2 cellular contexts compared by ENCODE assay signal in the genomic region with DNA sequence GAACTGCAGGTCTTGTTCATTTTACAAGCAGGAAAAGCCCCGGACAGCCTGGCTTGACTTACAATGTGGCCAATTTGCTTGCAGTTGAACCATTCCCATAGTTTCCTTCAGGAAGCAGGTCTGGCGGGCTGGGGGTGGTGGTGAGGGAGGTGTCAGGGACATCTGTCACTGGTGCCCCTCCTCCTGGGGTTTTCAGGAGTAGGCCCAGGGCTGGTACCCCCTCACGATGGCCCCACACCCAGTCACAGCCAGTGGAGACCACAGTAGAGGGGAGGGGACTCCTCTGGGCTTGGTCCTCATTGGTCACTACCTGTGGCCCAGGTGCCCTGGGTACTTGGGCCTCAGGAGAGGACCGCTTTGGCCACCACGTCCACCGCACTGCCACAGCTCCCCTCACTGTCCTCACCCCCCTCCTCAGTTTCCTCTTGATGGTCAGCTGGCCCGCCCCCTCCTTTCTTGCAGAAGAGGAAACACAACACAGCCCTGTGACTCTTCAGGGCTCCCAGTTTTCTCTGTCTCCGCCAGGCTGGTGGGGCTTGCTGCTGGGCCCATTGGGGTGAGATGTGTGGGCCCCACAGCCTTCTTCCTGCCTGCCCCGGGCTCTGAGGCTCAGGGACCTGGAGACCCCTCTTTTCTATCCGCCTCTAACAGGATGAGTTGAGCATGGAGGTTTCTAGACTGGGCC.
TF ChIP-seq lines count a peak whose summit lies in the region.

No MANE protein-coding gene starts in this region.

TF ChIP-seq in A549, 52 proteins besides CTCF, POLR2A, EP300 and RAD21 (continued from another document):
- TF ChIP-seq, protein P1, sequence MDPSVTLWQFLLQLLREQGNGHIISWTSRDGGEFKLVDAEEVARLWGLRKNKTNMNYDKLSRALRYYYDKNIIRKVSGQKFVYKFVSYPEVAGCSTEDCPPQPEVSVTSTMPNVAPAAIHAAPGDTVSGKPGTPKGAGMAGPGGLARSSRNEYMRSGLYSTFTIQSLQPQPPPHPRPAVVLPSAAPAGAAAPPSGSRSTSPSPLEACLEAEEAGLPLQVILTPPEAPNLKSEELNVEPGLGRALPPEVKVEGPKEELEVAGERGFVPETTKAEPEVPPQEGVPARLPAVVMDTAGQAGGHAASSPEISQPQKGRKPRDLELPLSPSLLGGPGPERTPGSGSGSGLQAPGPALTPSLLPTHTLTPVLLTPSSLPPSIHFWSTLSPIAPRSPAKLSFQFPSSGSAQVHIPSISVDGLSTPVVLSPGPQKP (IDR thresholded peaks at IDR 0.05; ENCODE audit: low read depth, low read length) = no peak
- no peak for TF ChIP-seq ZSCAN20 (CRISPR knock-in tag; IDR thresholded peaks at IDR 0.05)
- TF ChIP-seq MYC (IDR thresholded peaks at IDR 0.05; ENCODE audit: borderline replicate concordance, low read length) = no peak
- TF ChIP-seq TP53 (CRISPR knock-in tag; IDR thresholded peaks at IDR 0.05) = no peak
- no peak for TF ChIP-seq SREBF2 (IDR thresholded peaks at IDR 0.05)
- TF ChIP-seq CHD2 (IDR thresholded peaks at IDR 0.05; ENCODE audit: low read length, partially characterized antibody) = no peak
- TF ChIP-seq JUNB (IDR thresholded peaks at IDR 0.05) = no peak

TF ChIP-seq in GM23338, 12 proteins besides CTCF, POLR2A, EP300 and RAD21 (continued from another document):
- TF ChIP-seq ZNF462 (CRISPR knock-in tag; IDR thresholded peaks at IDR 0.05) (no peak), ZNF114 (CRISPR knock-in tag; IDR thresholded peaks at IDR 0.05) (no peak), EZH2phosphoT487 (IDR thresholded peaks at IDR 0.05; ENCODE audit: unreplicated experiment) (no peak), POLR2AphosphoS5 (IDR thresholded peaks at IDR 0.05; ENCODE audit: low read depth) (no peak), CREB1 (CRISPR knock-in tag; IDR thresholded peaks at IDR 0.05; ENCODE audit: low read depth) (no peak), ZNF331 (CRISPR knock-in tag; IDR thresholded peaks at IDR 0.05; ENCODE audit: low read depth) (no peak), STAT1 (IDR thresholded peaks at IDR 0.05; ENCODE audit: unreplicated experiment) (no peak), EZH2 (IDR thresholded peaks at IDR 0.05; ENCODE audit: low read depth, unreplicated experiment) (no peak)
- TF ChIP-seq, protein P2, sequence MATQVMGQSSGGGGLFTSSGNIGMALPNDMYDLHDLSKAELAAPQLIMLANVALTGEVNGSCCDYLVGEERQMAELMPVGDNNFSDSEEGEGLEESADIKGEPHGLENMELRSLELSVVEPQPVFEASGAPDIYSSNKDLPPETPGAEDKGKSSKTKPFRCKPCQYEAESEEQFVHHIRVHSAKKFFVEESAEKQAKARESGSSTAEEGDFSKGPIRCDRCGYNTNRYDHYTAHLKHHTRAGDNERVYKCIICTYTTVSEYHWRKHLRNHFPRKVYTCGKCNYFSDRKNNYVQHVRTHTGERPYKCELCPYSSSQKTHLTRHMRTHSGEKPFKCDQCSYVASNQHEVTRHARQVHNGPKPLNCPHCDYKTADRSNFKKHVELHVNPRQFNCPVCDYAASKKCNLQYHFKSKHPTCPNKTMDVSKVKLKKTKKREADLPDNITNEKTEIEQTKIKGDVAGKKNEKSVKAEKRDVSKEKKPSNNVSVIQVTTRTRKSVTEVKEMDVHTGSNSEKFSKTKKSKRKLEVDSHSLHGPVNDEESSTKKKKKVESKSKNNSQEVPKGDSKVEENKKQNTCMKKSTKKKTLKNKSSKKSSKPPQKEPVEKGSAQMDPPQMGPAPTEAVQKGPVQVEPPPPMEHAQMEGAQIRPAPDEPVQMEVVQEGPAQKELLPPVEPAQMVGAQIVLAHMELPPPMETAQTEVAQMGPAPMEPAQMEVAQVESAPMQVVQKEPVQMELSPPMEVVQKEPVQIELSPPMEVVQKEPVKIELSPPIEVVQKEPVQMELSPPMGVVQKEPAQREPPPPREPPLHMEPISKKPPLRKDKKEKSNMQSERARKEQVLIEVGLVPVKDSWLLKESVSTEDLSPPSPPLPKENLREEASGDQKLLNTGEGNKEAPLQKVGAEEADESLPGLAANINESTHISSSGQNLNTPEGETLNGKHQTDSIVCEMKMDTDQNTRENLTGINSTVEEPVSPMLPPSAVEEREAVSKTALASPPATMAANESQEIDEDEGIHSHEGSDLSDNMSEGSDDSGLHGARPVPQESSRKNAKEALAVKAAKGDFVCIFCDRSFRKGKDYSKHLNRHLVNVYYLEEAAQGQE (IDR thresholded peaks at IDR 0.05; ENCODE audit: unreplicated experiment) = no peak
TF ChIP-seq in GM23338: peak in this region for 0.
